17 cellular contexts compared by ENCODE assay signal in the genomic region with DNA sequence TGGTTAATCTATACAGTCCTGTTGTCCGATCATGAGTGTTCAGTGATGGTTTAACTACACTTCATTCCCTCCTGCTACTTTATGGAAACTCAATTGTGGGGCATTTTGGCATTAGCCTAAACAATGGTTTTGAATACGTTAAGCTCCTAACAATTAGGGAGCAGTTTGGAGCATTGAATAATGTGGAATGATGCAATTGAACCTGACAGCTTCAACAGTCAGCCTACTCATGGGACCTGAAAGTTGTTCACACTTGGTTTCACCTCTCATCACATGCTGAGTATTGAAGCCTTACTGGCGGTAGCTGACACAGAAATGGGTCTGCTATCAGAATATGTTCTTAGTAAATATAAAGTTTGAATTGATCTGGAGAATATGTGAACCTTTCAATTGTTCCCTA.
DNase-seq lines count a peak whose midpoint lies in the region; FAIRE-seq and TF ChIP-seq lines count a peak whose summit lies in the region.
"Had no signal": no experiment of that assay in that cellular context is flagged by ENCODE, and none has a peak within 500 bp of the region (broad histone marks: within the 10 kb centered on the region; RNA-seq: fewer than 3 reads in every experiment).

No MANE protein-coding gene starts in this region.

- H2AFZ ChIP-seq in astrocyte (ENCODE audit: low read depth, low read length), result no peak overlapping the region
- no peak overlapping the region for H2AFZ ChIP-seq in trophoblast cell (ENCODE audit: insufficient read depth, low read length, poor library complexity)

- no peak overlapping the region for H2BK120ac ChIP-seq in trophoblast cell (ENCODE audit: insufficient read depth, low read length, poor library complexity)

- TF ChIP-seq POLR2A in GM12892 (IDR thresholded peaks at IDR 0.05; ENCODE audit: low read depth, low read length), result no peak

- CTCF ChIA-PET in HEK293 (lab: Yijun Ruan, JAX), result interaction anchor here (0.6 to 0.7 kb wide), 2 partner anchors 38 to 41 kb away, joined by 3 read pairs; no protein-coding TSS in a partner anchor

- no peaks in the 10 kb centered on the region for H3K79me2 ChIP-seq in astrocyte (ENCODE audit: insufficient read depth, low read length)
- no peaks in the 10 kb centered on the region for H3K79me2 ChIP-seq in trophoblast cell (ENCODE audit: control insufficient read depth, insufficient read depth, low read length, poor library complexity)

- H3K18ac ChIP-seq in trophoblast cell (ENCODE audit: low read length), result no peak overlapping the region

- no peak overlapping the region for H2AK5ac ChIP-seq in trophoblast cell (ENCODE audit: low read length)

- no peak overlapping the region for H3K14ac ChIP-seq in trophoblast cell (ENCODE audit: low read length)

- H3K4me2 ChIP-seq in astrocyte (ENCODE audit: low read length) (no peak overlapping the region), trophoblast cell (ENCODE audit: low read length) (no peak overlapping the region)
- H3K4me2 ChIP-seq: BLaER1 treated with 17β-estradiol and CSF1 and Interleukin-3, amounts not matched to agents 10 nM and 100 nM had no signal

- H3K23ac ChIP-seq in trophoblast cell (ENCODE audit: low read length), result no peak overlapping the region

- H3K4me1 ChIP-seq in HEK293 (ENCODE audit: control insufficient read depth, insufficient read depth, low read length) (peaks cover 12% of the 10 kb centered on the region; the same call in 1 of the 2 replicates), astrocyte (ENCODE audit: insufficient read depth, low read length) (peaks cover 22% of the 10 kb centered on the region), trophoblast cell (ENCODE audit: control insufficient read depth in 1 of 2, insufficient read depth in 2 of 2, low read length in 2 of 2) (peaks cover 0 to 3% of the 10 kb centered on the region in 2 experiments)

- no peak overlapping the region for H3K4ac ChIP-seq in trophoblast cell (ENCODE audit: low read depth, low read length)

- peaks cover 5 to 6% of the 10 kb centered on the region in 2 experiments; a peak in 2 of 3 replicates for H3K36me3 ChIP-seq in HEK293 (ENCODE audit: control insufficient read depth in 2 of 2, insufficient read depth in 1 of 2, low read length in 2 of 2)
- peaks cover 3% of the 10 kb centered on the region for H3K36me3 ChIP-seq in astrocyte (ENCODE audit: insufficient read depth, low read length)
- no peaks in the 10 kb centered on the region for H3K36me3 ChIP-seq in trophoblast cell (ENCODE audit: control insufficient read depth in 1 of 2, insufficient read depth in 2 of 2, low read length in 2 of 2)
- H3K36me3 ChIP-seq in brain microvascular endothelial cell (replicated peaks), result peaks cover 3% of the 10 kb centered on the region
- H3K36me3 ChIP-seq: WERI-Rb-1 had no signal

- in situ Hi-C loops in brain microvascular endothelial cell (cut with HindIII; ENCODE audit: low pct_ligation_motif_present, low sequenced_read_pairs), result no loop called here

- no peak overlapping the region for H3K4me3 ChIP-seq in HEK293 (ENCODE audit: low read depth, low read length)
- no peak overlapping the region for H3K4me3 ChIP-seq in astrocyte (ENCODE audit: insufficient read depth, low read depth, low read length)
- no peak overlapping the region for H3K4me3 ChIP-seq in trophoblast cell (ENCODE audit: low read depth, low read length)
- H3K4me3 ChIP-seq in brain microvascular endothelial cell (ENCODE audit: low read depth, low read length), result no peak overlapping the region
- H3K4me3 ChIP-seq: BLaER1 treated with 17β-estradiol and CSF1 and Interleukin-3, amounts not matched to agents 10 nM and 100 nM had no signal

- peaks cover 32% of the 10 kb centered on the region for H3K4me1 Mint-ChIP-seq in astrocyte (ENCODE audit: low read depth, unreplicated experiment)

- H3K27ac ChIP-seq in HEK293 (ENCODE audit: extremely low read depth, low read depth, low read length) (no peak overlapping the region), astrocyte (ENCODE audit: low read depth, low read length) (no peak overlapping the region), trophoblast cell (ENCODE audit: low read depth, low read length) (no peak overlapping the region), brain microvascular endothelial cell (no peak overlapping the region)
- H3K27ac ChIP-seq: BLaER1 treated with 17β-estradiol and CSF1 and Interleukin-3, amounts not matched to agents 10 nM and 100 nM; WERI-Rb-1 had no signal

- H3K4me3 Mint-ChIP-seq in astrocyte (ENCODE audit: unreplicated experiment), result no peak overlapping the region
- H3K4me3 Mint-ChIP-seq: activated naive CD8-positive, alpha-beta T cell; natural killer cell had no signal

- peak; percentile 5 for FAIRE-seq in GM12892 (lab: Jason Lieb, UNC)
- no peak for FAIRE-seq in astrocyte (lab: Jason Lieb, UNC)

- H3K36me3 Mint-ChIP-seq in astrocyte (ENCODE audit: low read depth, unreplicated experiment), result peaks cover 2% of the 10 kb centered on the region
- H3K36me3 Mint-ChIP-seq: natural killer cell had no signal

- H4K20me1 ChIP-seq in astrocyte (ENCODE audit: insufficient read depth, low read length), result peaks cover 25% of the 10 kb centered on the region

- no CpG with 5 or more reads among the region's 3 CpGs for WGBS in trophoblast cell (ENCODE audit: extremely low coverage, insufficient coverage, insufficient read length)

- H3K79me1 ChIP-seq in trophoblast cell (ENCODE audit: low read length), result no peaks in the 10 kb centered on the region

- H3K27me3 ChIP-seq in astrocyte (ENCODE audit: insufficient read depth, low read length), result no peaks in the 10 kb centered on the region
- no peaks in the 10 kb centered on the region for H3K27me3 ChIP-seq in trophoblast cell (ENCODE audit: insufficient read depth, low read length)
- H3K27me3 ChIP-seq in brain microvascular endothelial cell (replicated peaks), result no peaks in the 10 kb centered on the region

- no peak overlapping the region for H2BK12ac ChIP-seq in trophoblast cell (ENCODE audit: low read length)

- H4K8ac ChIP-seq in trophoblast cell (ENCODE audit: low read depth, low read length), result no peak overlapping the region

- no peaks in the 10 kb centered on the region for H3K9me3 ChIP-seq in HEK293 (ENCODE audit: control insufficient read depth, insufficient read depth, low read depth, low read length)
- H3K9me3 ChIP-seq in astrocyte (ENCODE audit: insufficient read depth, low read depth, low read length), result no peaks in the 10 kb centered on the region
- no peaks in the 10 kb centered on the region for H3K9me3 ChIP-seq in trophoblast cell (ENCODE audit: insufficient read depth, low read depth, low read length)
- H3K9me3 ChIP-seq: BLaER1 treated with 17β-estradiol and CSF1 and Interleukin-3, amounts not matched to agents 10 nM and 100 nM had no signal

- DNase-seq in GM12892 (ENCODE audit: insufficient read length) (no peak), astrocyte (ENCODE audit: low read depth) (peak; percentile 12), kidney tubule cell (ENCODE audit: low spot score) (peak; percentile 52), trophoblast cell (no peak), NCI-H526 treated with DMSO at 0.1 percent for 48 hours (lab: John Stamatoyannopoulos, UW) (no peak), brain microvascular endothelial cell (no peak)
- DNase-seq: cerebellar nuclear complex; left ventricle myocardium superior; MM.1S; natural killer cell; NCI-H2227 treated with DMSO at 0.1 percent for 48 hours; PC-3; stimulated activated CD4-positive, alpha-beta T cell treated with anti-CD3 and anti-CD28 coated beads, Interleukin-4, amount 100 ng/mL, for 1 hour; WERI-Rb-1 had no signal

- H3K27me3 Mint-ChIP-seq in astrocyte (ENCODE audit: low read depth, unreplicated experiment), result no peaks in the 10 kb centered on the region
- H3K27me3 Mint-ChIP-seq: activated naive CD8-positive, alpha-beta T cell had no signal

- no peak overlapping the region for H4K91ac ChIP-seq in trophoblast cell (ENCODE audit: low read depth, low read length)

- no peak overlapping the region for H2BK5ac ChIP-seq in trophoblast cell (ENCODE audit: low read depth, low read length, poor library complexity)

- TF ChIP-seq CTCF in HEK293 (tag by site-specific recombination; IDR thresholded peaks at IDR 0.05) (no peak), astrocyte (IDR thresholded peaks at IDR 0.05; ENCODE audit: insufficient read depth, low read depth, low read length) (no peak), brain microvascular endothelial cell (IDR thresholded peaks at IDR 0.05; ENCODE audit: low read depth, low read length, missing control alignments) (no peak)

- H3K27ac Mint-ChIP-seq in astrocyte (ENCODE audit: unreplicated experiment), result no peak overlapping the region
- H3K27ac Mint-ChIP-seq: activated naive CD8-positive, alpha-beta T cell; natural killer cell had no signal

- H3K9ac ChIP-seq in astrocyte (ENCODE audit: low read length), result no peak overlapping the region
- no peak overlapping the region for H3K9ac ChIP-seq in trophoblast cell (ENCODE audit: low read length)
- H3K9ac ChIP-seq: BLaER1 treated with 17β-estradiol and CSF1 and Interleukin-3, amounts not matched to agents 10 nM and 100 nM had no signal

- POLR2A ChIA-PET in HEK293 (lab: Yijun Ruan, JAX), result no interaction called here

- no peak overlapping the region for H4K12ac ChIP-seq in trophoblast cell (ENCODE audit: low read depth, low read length)

- no peaks in the 10 kb centered on the region for H3K9me3 Mint-ChIP-seq in astrocyte (ENCODE audit: unreplicated experiment)
- H3K9me3 Mint-ChIP-seq: natural killer cell had no signal

TF ChIP-seq in HEK293, 187 proteins besides CTCF, POLR2A, EP300 and RAD21 (continues in another document):
- TF ChIP-seq ZNF561 (tag by site-specific recombination; IDR thresholded peaks at IDR 0.05; ENCODE audit: borderline replicate concordance), result no peak

Comparison
In these comparisons a context has a peak if more than half of its experiments do, and no peak if none do; other contexts are left out.
1. DNase-seq: peak in astrocyte (single experiment) and kidney tubule cell (single experiment); none in GM12892 (single experiment), trophoblast cell (0 of 2), NCI-H526 treated with DMSO at 0.1 percent for 48 hours (single experiment) and brain microvascular endothelial cell (single experiment).